23 cellular contexts compared by ENCODE assay signal in genomic region chr3:51373658-51374421, GRCh38. TPM values are rescaled to one million over a fixed set of nuclear protein-coding genes. Genes with fewer than 3 reads are reported as not detected.
DNase-seq lines count a peak whose midpoint lies in the region; ATAC-seq, FAIRE-seq and TF ChIP-seq lines count a peak whose summit lies in the region.
"Had no signal": no experiment of that assay in that cellular context is flagged by ENCODE, and none has a peak within 500 bp of the region (broad histone marks: within the 10 kb centered on the region; RNA-seq: fewer than 3 reads in every experiment).

No MANE protein-coding gene starts in this region.

- H3K9ac ChIP-seq in kidney (ENCODE audit: low read length in 2 of 2), result no peak overlapping the region

- TF ChIP-seq POLR2A in upper lobe of left lung (IDR thresholded peaks at IDR 0.05), result no peak

- no peaks in the 10 kb centered on the region for H3K4me1 ChIP-seq in kidney (ENCODE audit: control insufficient read depth in 1 of 2, insufficient read depth in 1 of 2, low read depth in 1 of 2, low read length in 2 of 2)
- no peaks in the 10 kb centered on the region for H3K4me1 ChIP-seq in upper lobe of left lung

- TF ChIP-seq CTCF in kidney (IDR thresholded peaks at IDR 0.05; ENCODE audit: borderline replicate concordance, extremely low read depth, insufficient read depth) (no peak), upper lobe of left lung (IDR thresholded peaks at IDR 0.05) (no peak)

- DNase-seq in activated CD4-positive, CD25-positive, alpha-beta regulatory T cell treated with anti-CD3 and anti-CD28 coated beads, Interleukin-2, amount 50 U/mL, for 72 hours, result peak; percentile 6
- DNase-seq in RPMI8226, result peak; percentile 58
- peak; percentile 32 for DNase-seq in kidney
- DNase-seq in posterior vena cava (ENCODE audit: low spot score), result peak; percentile 32
- DNase-seq in upper lobe of left lung, result no peak
- DNase-seq in kidney tubule cell (ENCODE audit: low spot score), result no peak
- DNase-seq: CD4-positive, CD25-positive, alpha-beta regulatory T cell; DMS153; Karpas-422; NCI-H1092 treated with DMSO at 0.1 percent for 48 hours; NCI-H1436; NCI-H187; NCI-H2081 treated with DMSO at 0.1 percent for 48 hours; NCI-H2171 treated with DMSO at 0.1 percent for 48 hours; NCI-H446; NCI-H524 treated with DMSO at 0.1 percent for 48 hours; NCI-H774; SHP77 treated with DMSO at 0.1 percent for 48 hours had no signal

- H3K4me3 ChIP-seq in kidney (ENCODE audit: low read length in 2 of 2) (no peak overlapping the region), upper lobe of left lung (no peak overlapping the region)
- H3K4me3 ChIP-seq: PC-9 had no signal

- no peaks in the 10 kb centered on the region for H3K36me3 ChIP-seq in kidney (ENCODE audit: control insufficient read depth in 1 of 2, insufficient read depth in 2 of 2, low read length in 2 of 2)
- no peaks in the 10 kb centered on the region for H3K36me3 ChIP-seq in upper lobe of left lung

- TF ChIP-seq EP300 in upper lobe of left lung (IDR thresholded peaks at IDR 0.05), result no peak

- H3K27ac ChIP-seq in kidney (ENCODE audit: low read depth in 2 of 2, low read length in 2 of 2) (no peak overlapping the region), upper lobe of left lung (no peak overlapping the region)
- H3K27ac ChIP-seq: PC-9, RWPE1 had no signal

- H3K9me3 ChIP-seq in kidney (ENCODE audit: control insufficient read depth in 1 of 2, low read length in 2 of 2) (no peaks in the 10 kb centered on the region), upper lobe of left lung (no peaks in the 10 kb centered on the region)

- no peak for FAIRE-seq in kidney (lab: Jason Lieb, UNC)
- FAIRE-seq: GM18507 had no signal

- ATAC-seq in activated CD4-positive, CD25-positive, alpha-beta regulatory T cell treated with anti-CD3 and anti-CD28 coated beads, Interleukin-2, amount 50 U/mL, for 24 hours, result no peak
- no peak for ATAC-seq in upper lobe of left lung (ENCODE audit: low FRiP score in 2 of 2)
- ATAC-seq: HCT116 had no signal

- intact Hi-C loops in kidney (cut with DNase I) (loop anchor here (10.0 kb wide), 2 partner anchors 269 to 749 kb away; no protein-coding TSS in a partner anchor), posterior vena cava (cut with DNase I) (loop anchor here (5.0 to 10.0 kb wide), 4 partner anchors 272 to 799 kb away; partner anchors contain the start of genes CISH (in 1 of the 2) and MAPKAPK3 (in 1 of the 2))

- H3K27me3 ChIP-seq in upper lobe of left lung, result no peaks in the 10 kb centered on the region

- whole genome bisulfite sequencing in upper lobe of left lung, 2 donors, result 81 to 86% methylated on average over 5 of the region's 5 CpGs

RNA-seq across cellular contexts. Expression of gene MANF, which starts 11.3 kb away (rescaled TPM):
- total RNA-seq in kidney, result 96.5 TPM
- 224 TPM for polyA plus RNA-seq in kidney (ENCODE audit: insufficient read depth, low read depth, low replicate concordance)
- total RNA-seq in posterior vena cava, result 10 to 100 TPM; 72.6 to 79.2 TPM
- 100 to 1,000 TPM in 1 of 6 donors, 10 to 100 TPM in 5; 19.0 to 102 (median 54.5) TPM for total RNA-seq in upper lobe of left lung

RNA-seq across cellular contexts. Expression of gene RBM15B, which starts 17.2 kb away (rescaled TPM):
- total RNA-seq in kidney (28.0 TPM), posterior vena cava (10 to 100 TPM; 20.2 to 22.7 TPM), upper lobe of left lung (10 to 100 TPM; 22.0 to 39.8 (median 27.2) TPM)
- 9.8 TPM for polyA plus RNA-seq in kidney (ENCODE audit: insufficient read depth, low read depth, low replicate concordance)

Comparison
In these comparisons a context has a peak if more than half of its experiments do, and no peak if none do; other contexts are left out.
1. DNase-seq: peak in activated CD4-positive, CD25-positive, alpha-beta regulatory T cell treated with anti-CD3 and anti-CD28 coated beads, Interleukin-2, amount 50 U/mL, for 72 hours (single experiment), RPMI8226 (single experiment), kidney (single experiment) and posterior vena cava (single experiment); none in upper lobe of left lung (0 of 2) and kidney tubule cell (single experiment).